21 cellular contexts compared by ENCODE assay signal in the genomic region with DNA sequence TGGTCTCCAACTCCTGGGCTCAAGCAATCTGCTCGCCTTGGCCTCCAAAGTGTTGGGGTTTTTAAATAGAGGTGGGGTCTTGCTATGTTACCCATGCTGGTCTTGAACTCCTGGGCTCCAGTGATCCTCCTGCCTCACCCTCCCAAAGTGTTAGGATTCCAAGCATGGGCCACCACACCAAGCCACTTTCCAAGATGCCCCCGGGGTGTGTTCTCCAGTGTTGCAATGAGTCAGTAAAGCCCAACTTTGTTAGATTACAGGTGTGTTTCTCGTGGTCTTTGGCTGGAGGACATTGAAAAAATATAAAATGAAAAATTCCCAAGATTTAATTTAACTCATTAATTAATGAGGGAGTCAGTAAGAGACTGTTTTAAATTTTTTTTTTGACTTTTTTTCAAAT. TPM values are rescaled to one million over a fixed set of nuclear protein-coding genes. Genes with fewer than 3 reads are reported as not detected.
"Had no signal": no experiment of that assay in that cellular context is flagged by ENCODE, and none has a peak within 500 bp of the region (broad histone marks: within the 10 kb centered on the region; RNA-seq: fewer than 3 reads in every experiment).

No MANE protein-coding gene starts in this region.

- H3K4me3 ChIP-seq: left ventricle myocardium inferior, right atrium auricular region, tibial nerve had no signal

- H3K9me3 ChIP-seq: left ventricle myocardium inferior, right atrium auricular region, tibial nerve had no signal

- DNase-seq: activated CD4-positive, alpha-beta memory T cell treated with anti-CD3 and anti-CD28 coated beads, Interleukin-2, amount 10 ng/mL, durations not matched to agents 7 days and 5 days; activated CD4-positive, alpha-beta T cell treated with anti-CD3 and anti-CD28 coated beads for 36 hours; activated effector memory CD4-positive, alpha-beta T cell treated with Interleukin-2 at 50 U/mL for 16 hours; activated naive CD8-positive, alpha-beta T cell treated with anti-CD3 and anti-CD28 coated beads, Interleukin-2, amount 10 ng/mL, durations not matched to agents 7 days and 5 days; activated T-cell treated with anti-CD3 and anti-CD28 coated beads, Interleukin-2, amount 50 U/mL, for 24 hours; brain microvascular endothelial cell; dermis blood vessel endothelial cell; foreskin fibroblast; hypothalamus; kidney; left ventricle myocardium inferior; mesendoderm; nephron progenitor cell; occipital lobe; stimulated activated CD4-positive, alpha-beta T cell treated with anti-CD3 and anti-CD28 coated beads, Interleukin-2, amount 100 ng/mL, for 48 hours; stimulated activated naive CD4-positive, alpha-beta T cell had no signal

- H3K27me3 Mint-ChIP-seq: activated CD4-positive, alpha-beta memory T cell treated with anti-CD3 and anti-CD28 coated beads, Interleukin-2, amount 10 ng/mL, durations not matched to agents 7 days and 5 days; activated CD4-positive, alpha-beta T cell treated with anti-CD3 and anti-CD28 coated beads for 36 hours; activated naive CD8-positive, alpha-beta T cell treated with anti-CD3 and anti-CD28 coated beads, Interleukin-2, amount 10 ng/mL, durations not matched to agents 7 days and 5 days; activated T-cell treated with anti-CD3 and anti-CD28 coated beads, Interleukin-2, amount 50 U/mL, for 24 hours had no signal

- H3K4me3 Mint-ChIP-seq: activated CD4-positive, alpha-beta memory T cell treated with anti-CD3 and anti-CD28 coated beads, Interleukin-2, amount 10 ng/mL, durations not matched to agents 7 days and 5 days; activated CD4-positive, alpha-beta T cell treated with anti-CD3 and anti-CD28 coated beads for 36 hours; activated naive CD8-positive, alpha-beta T cell treated with anti-CD3 and anti-CD28 coated beads, Interleukin-2, amount 10 ng/mL, durations not matched to agents 7 days and 5 days; activated T-cell treated with anti-CD3 and anti-CD28 coated beads, Interleukin-2, amount 50 U/mL, for 24 hours; nephron progenitor cell had no signal

- ATAC-seq: activated CD4-positive, alpha-beta T cell treated with anti-CD3 and anti-CD28 coated beads for 36 hours; SK-N-SH treated with all-trans-retinoic acid at 6 μM for 48 hours had no signal

- H3K27ac ChIP-seq: brain microvascular endothelial cell, left ventricle myocardium inferior, right atrium auricular region, tibial nerve had no signal

- H3K27ac Mint-ChIP-seq: activated CD4-positive, alpha-beta memory T cell treated with anti-CD3 and anti-CD28 coated beads, Interleukin-2, amount 10 ng/mL, durations not matched to agents 7 days and 5 days; nephron progenitor cell had no signal

- H3K9me3 Mint-ChIP-seq: activated CD4-positive, alpha-beta memory T cell treated with anti-CD3 and anti-CD28 coated beads, Interleukin-2, amount 10 ng/mL, durations not matched to agents 7 days and 5 days; activated naive CD8-positive, alpha-beta T cell treated with anti-CD3 and anti-CD28 coated beads, Interleukin-2, amount 10 ng/mL, durations not matched to agents 7 days and 5 days; activated T-cell treated with anti-CD3 and anti-CD28 coated beads, Interleukin-2, amount 50 U/mL, for 24 hours; nephron progenitor cell had no signal

- H3K27me3 ChIP-seq: brain microvascular endothelial cell, right atrium auricular region, tibial nerve had no signal

RNA-seq across cellular contexts. Expression of a gene that starts 29.2 kb away (rescaled TPM):
- total RNA-seq: activated CD4-positive, alpha-beta memory T cell treated with anti-CD3 and anti-CD28 coated beads, Interleukin-2, amount 10 ng/mL, durations not matched to agents 7 days and 5 days; activated CD4-positive, alpha-beta T cell treated with anti-CD3 and anti-CD28 coated beads for 36 hours; activated naive CD8-positive, alpha-beta T cell treated with anti-CD3 and anti-CD28 coated beads, Interleukin-2, amount 10 ng/mL, durations not matched to agents 7 days and 5 days; left ventricle myocardium inferior; skeletal muscle tissue; T-helper 1 cell treated with Interleukin-12 subunit alpha and Interleukin-12 subunit beta and Interleukin-4 antibody, amounts not matched to agents 30 ng/mL and 1 ng/mL, for 36 hours had no signal
